Comparison of ENCODE assay signal across 25 cellular contexts in the genomic region with DNA sequence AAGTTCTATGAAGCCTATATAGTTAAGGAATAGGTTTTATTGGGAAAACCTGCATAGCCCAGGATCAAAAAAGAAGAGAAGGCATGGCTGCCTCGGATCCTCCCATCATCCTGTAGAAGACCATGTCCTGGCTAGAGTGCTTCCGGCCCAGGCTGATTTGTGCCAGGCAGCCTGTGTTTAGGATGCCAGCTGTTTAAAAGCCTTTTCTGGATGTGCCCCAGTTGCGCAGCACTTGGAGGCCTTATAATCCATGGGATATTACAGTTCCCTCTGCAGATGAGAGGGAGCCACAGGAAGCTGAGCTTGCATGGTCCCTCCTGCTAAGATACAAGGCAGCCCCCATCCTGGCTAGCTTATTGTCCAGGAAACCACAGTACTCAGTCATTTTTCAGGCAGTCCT.
"Had no signal": no experiment of that assay in that cellular context is flagged by ENCODE, and none has a peak within 500 bp of the region (broad histone marks: within the 10 kb centered on the region; RNA-seq: fewer than 3 reads in every experiment).

No MANE protein-coding gene starts in this region.

- H3K4me3 Mint-ChIP-seq: mesothelial cell of epicardium; naive thymus-derived CD8-positive, alpha-beta T cell; nephron; neural crest cell; stimulated activated effector memory CD8-positive, alpha-beta T cell treated with anti-CD3 and anti-CD28 coated beads, Interleukin-12 subunit alpha, Interleukin-12 subunit beta, amount 100 ng/mL, for 72 hours; stimulated activated naive CD8-positive, alpha-beta T cell treated with anti-CD3 and anti-CD28 coated beads, Interleukin-15, Interleukin-2, amounts not matched to agents 100 ng/mL and 50 ng/mL, for 24 hours had no signal

- H3K9me3 ChIP-seq: left ventricle myocardium inferior, pancreas, prostate gland, spleen, thoracic aorta, tibial artery, upper lobe of right lung had no signal

- H3K27me3 Mint-ChIP-seq: stimulated activated naive CD8-positive, alpha-beta T cell treated with anti-CD3 and anti-CD28 coated beads, Interleukin-15, Interleukin-2, amounts not matched to agents 100 ng/mL and 50 ng/mL, for 24 hours had no signal

- H3K4me2 ChIP-seq: hepatocyte had no signal

- H3K4me1 Mint-ChIP-seq: mesothelial cell of epicardium; naive thymus-derived CD8-positive, alpha-beta T cell; nephron; neural crest cell; stimulated activated effector memory CD8-positive, alpha-beta T cell treated with anti-CD3 and anti-CD28 coated beads, Interleukin-12 subunit alpha, Interleukin-12 subunit beta, amount 100 ng/mL, for 72 hours had no signal

- H3K27ac ChIP-seq: hepatocyte, left ventricle myocardium inferior, pancreas, prostate gland, spleen, suprapubic skin, thoracic aorta, upper lobe of right lung had no signal

- H3K9me3 Mint-ChIP-seq: mesothelial cell of epicardium, neural crest cell had no signal

- DNase-seq: islet precursor cell; left ventricle myocardium inferior; naive thymus-derived CD8-positive, alpha-beta T cell; nucleus accumbens; pancreas; retina; right cardiac atrium; small intestine; spleen; stimulated activated CD4-positive, alpha-beta T cell treated with anti-CD3 and anti-CD28 coated beads, Interleukin-4, amount 100 ng/mL, for 24 hours; stimulated activated naive CD4-positive, alpha-beta T cell; tibial artery; trophoblast cell; upper lobe of right lung had no signal

- H3K27ac Mint-ChIP-seq: mesothelial cell of epicardium; naive thymus-derived CD8-positive, alpha-beta T cell; nephron; stimulated activated effector memory CD8-positive, alpha-beta T cell treated with anti-CD3 and anti-CD28 coated beads, Interleukin-12 subunit alpha, Interleukin-12 subunit beta, amount 100 ng/mL, for 72 hours; stimulated activated naive CD8-positive, alpha-beta T cell treated with anti-CD3 and anti-CD28 coated beads, Interleukin-15, Interleukin-2, amounts not matched to agents 100 ng/mL and 50 ng/mL, for 24 hours had no signal

- H3K4me1 ChIP-seq: left ventricle myocardium inferior, pancreas, prostate gland, spleen, suprapubic skin, upper lobe of right lung had no signal

- H2AFZ ChIP-seq: hepatocyte had no signal

- H3K36me3 ChIP-seq: left ventricle myocardium inferior, pancreas, prostate gland, spleen, suprapubic skin, thoracic aorta, tibial artery, upper lobe of right lung had no signal

- ATAC-seq: naive thymus-derived CD8-positive, alpha-beta T cell; pancreas; right cardiac atrium; sciatic nerve; stimulated activated effector memory CD8-positive, alpha-beta T cell treated with anti-CD3 and anti-CD28 coated beads, Interleukin-12 subunit alpha, Interleukin-12 subunit beta, amount 100 ng/mL, for 72 hours; upper lobe of right lung had no signal

- H3K27me3 ChIP-seq: hepatocyte, pancreas, spleen, suprapubic skin, tibial artery, upper lobe of right lung had no signal

- H3K4me3 ChIP-seq: hepatocyte, left ventricle myocardium inferior, lung, pancreas, prostate gland, spleen, suprapubic skin, thoracic aorta, tibial artery, upper lobe of right lung had no signal

- H3K36me3 Mint-ChIP-seq: mesothelial cell of epicardium; naive thymus-derived CD8-positive, alpha-beta T cell; stimulated activated effector memory CD8-positive, alpha-beta T cell treated with anti-CD3 and anti-CD28 coated beads, Interleukin-12 subunit alpha, Interleukin-12 subunit beta, amount 100 ng/mL, for 72 hours had no signal
